18 cellular contexts compared by ENCODE assay signal in the genomic region with DNA sequence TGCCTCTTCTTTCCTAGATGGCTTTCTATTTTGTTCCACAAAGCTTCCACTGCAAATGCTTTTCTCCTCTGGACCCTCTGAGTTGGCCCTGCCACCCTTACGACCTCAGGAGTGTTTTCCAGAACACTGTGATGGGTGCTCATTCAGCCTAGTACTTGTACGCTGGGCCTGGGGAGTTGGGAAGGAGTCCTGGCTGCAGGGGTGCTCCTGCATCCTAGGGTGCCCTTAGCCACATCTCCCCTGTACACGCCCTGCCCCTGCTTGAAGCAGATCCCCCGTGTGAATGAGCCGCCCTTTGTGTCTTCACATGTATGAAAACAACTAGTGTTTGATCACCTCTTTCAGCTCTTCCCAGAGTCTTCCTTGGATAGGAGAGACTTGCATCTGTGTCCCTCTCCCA.
DNase-seq lines count a peak whose midpoint lies in the region; ATAC-seq and TF ChIP-seq lines count a peak whose summit lies in the region.
"Had no signal": no experiment of that assay in that cellular context is flagged by ENCODE, and none has a peak within 500 bp of the region (broad histone marks: within the 10 kb centered on the region; RNA-seq: fewer than 3 reads in every experiment).

No MANE protein-coding gene starts in this region.

- H3K4me1 Mint-ChIP-seq in activated CD4-positive, alpha-beta T cell treated with anti-CD3 and anti-CD28 coated beads for 36 hours: no peaks in the 10 kb centered on the region
- H3K4me1 Mint-ChIP-seq in activated naive CD8-positive, alpha-beta T cell treated with anti-CD3 and anti-CD28 coated beads for 36 hours: peaks cover 8% of the 10 kb centered on the region
- peaks cover 10% of the 10 kb centered on the region for H3K4me1 Mint-ChIP-seq in activated naive CD8-positive, alpha-beta T cell treated with anti-CD3 and anti-CD28 coated beads, Interleukin-2, amount 50 U/mL, for 24 hours
- H3K4me1 Mint-ChIP-seq in central memory CD8-positive, alpha-beta T cell: peaks cover 6% of the 10 kb centered on the region
- H3K4me1 Mint-ChIP-seq in osteocyte (ENCODE audit: unreplicated experiment): no peaks in the 10 kb centered on the region

- peak overlapping the region; percentile 13 for H3K27ac Mint-ChIP-seq in activated CD4-positive, alpha-beta T cell treated with anti-CD3 and anti-CD28 coated beads for 36 hours
- H3K27ac Mint-ChIP-seq in activated naive CD8-positive, alpha-beta T cell treated with anti-CD3 and anti-CD28 coated beads for 36 hours: peak overlapping the region; percentile 62
- no peak overlapping the region for H3K27ac Mint-ChIP-seq in activated naive CD8-positive, alpha-beta T cell treated with anti-CD3 and anti-CD28 coated beads, Interleukin-2, amount 50 U/mL, for 24 hours
- peak overlapping the region; percentile 60 for H3K27ac Mint-ChIP-seq in central memory CD8-positive, alpha-beta T cell (ENCODE audit: low read depth)
- no peak overlapping the region for H3K27ac Mint-ChIP-seq in osteocyte (ENCODE audit: unreplicated experiment)
- H3K27ac Mint-ChIP-seq: CD4-positive, alpha-beta T cell; HFFc6 had no signal

- no peak overlapping the region for H3K4me3 Mint-ChIP-seq in activated CD4-positive, alpha-beta T cell treated with anti-CD3 and anti-CD28 coated beads for 36 hours
- H3K4me3 Mint-ChIP-seq in activated naive CD8-positive, alpha-beta T cell treated with anti-CD3 and anti-CD28 coated beads for 36 hours: no peak overlapping the region
- no peak overlapping the region for H3K4me3 Mint-ChIP-seq in activated naive CD8-positive, alpha-beta T cell treated with anti-CD3 and anti-CD28 coated beads, Interleukin-2, amount 50 U/mL, for 24 hours
- no peak overlapping the region for H3K4me3 Mint-ChIP-seq in central memory CD8-positive, alpha-beta T cell
- no peak overlapping the region for H3K4me3 Mint-ChIP-seq in osteocyte (ENCODE audit: unreplicated experiment)
- H3K4me3 Mint-ChIP-seq: CD4-positive, alpha-beta T cell; HFFc6 had no signal

- CTCF ChIA-PET in activated CD4-positive, alpha-beta T cell treated with anti-CD3 and anti-CD28 coated beads for 36 hours (lab: Charles Lee): interaction anchor here (0.6 kb wide), 1 partner anchor 14 kb away, joined by 3 read pairs; no protein-coding TSS in a partner anchor

- TF ChIP-seq CTCF in osteocyte (IDR thresholded peaks at IDR 0.05): no peak

- peaks cover 27% of the 10 kb centered on the region for H3K36me3 Mint-ChIP-seq in activated CD4-positive, alpha-beta T cell treated with anti-CD3 and anti-CD28 coated beads for 36 hours (ENCODE audit: low read depth)
- H3K36me3 Mint-ChIP-seq in activated naive CD8-positive, alpha-beta T cell treated with anti-CD3 and anti-CD28 coated beads for 36 hours: peaks cover 3% of the 10 kb centered on the region
- H3K36me3 Mint-ChIP-seq in activated naive CD8-positive, alpha-beta T cell treated with anti-CD3 and anti-CD28 coated beads, Interleukin-2, amount 50 U/mL, for 24 hours (ENCODE audit: low read depth): peaks cover 16% of the 10 kb centered on the region
- peaks cover 26% of the 10 kb centered on the region for H3K36me3 Mint-ChIP-seq in central memory CD8-positive, alpha-beta T cell (ENCODE audit: insufficient read depth)
- H3K36me3 Mint-ChIP-seq in osteocyte (ENCODE audit: unreplicated experiment): peaks cover 7% of the 10 kb centered on the region

- POLR2A ChIA-PET in activated CD4-positive, alpha-beta T cell treated with anti-CD3 and anti-CD28 coated beads for 36 hours (lab: Charles Lee): no interaction called here

- intact Hi-C loops in activated CD4-positive, alpha-beta T cell treated with anti-CD3 and anti-CD28 coated beads for 36 hours (cut with DNase I, micrococcal nuclease): no loop called here

- no peaks in the 10 kb centered on the region for H3K9me3 Mint-ChIP-seq in activated CD4-positive, alpha-beta T cell treated with anti-CD3 and anti-CD28 coated beads for 36 hours (ENCODE audit: low read depth)
- no peaks in the 10 kb centered on the region for H3K9me3 Mint-ChIP-seq in activated naive CD8-positive, alpha-beta T cell treated with anti-CD3 and anti-CD28 coated beads for 36 hours
- no peaks in the 10 kb centered on the region for H3K9me3 Mint-ChIP-seq in activated naive CD8-positive, alpha-beta T cell treated with anti-CD3 and anti-CD28 coated beads, Interleukin-2, amount 50 U/mL, for 24 hours
- H3K9me3 Mint-ChIP-seq in central memory CD8-positive, alpha-beta T cell: no peaks in the 10 kb centered on the region
- H3K9me3 Mint-ChIP-seq in osteocyte (ENCODE audit: unreplicated experiment): no peaks in the 10 kb centered on the region
- H3K9me3 Mint-ChIP-seq: CD4-positive, alpha-beta T cell; HFFc6 had no signal

- no peaks in the 10 kb centered on the region for H3K27me3 Mint-ChIP-seq in activated CD4-positive, alpha-beta T cell treated with anti-CD3 and anti-CD28 coated beads for 36 hours
- H3K27me3 Mint-ChIP-seq in activated naive CD8-positive, alpha-beta T cell treated with anti-CD3 and anti-CD28 coated beads for 36 hours: no peaks in the 10 kb centered on the region
- H3K27me3 Mint-ChIP-seq in activated naive CD8-positive, alpha-beta T cell treated with anti-CD3 and anti-CD28 coated beads, Interleukin-2, amount 50 U/mL, for 24 hours: no peaks in the 10 kb centered on the region
- H3K27me3 Mint-ChIP-seq in central memory CD8-positive, alpha-beta T cell: no peaks in the 10 kb centered on the region
- H3K27me3 Mint-ChIP-seq in osteocyte (ENCODE audit: unreplicated experiment): no peaks in the 10 kb centered on the region
- H3K27me3 Mint-ChIP-seq: CD4-positive, alpha-beta T cell had no signal

- DNase-seq in activated CD4-positive, alpha-beta T cell treated with anti-CD3 and anti-CD28 coated beads for 36 hours: no peak
- DNase-seq in activated CD4-positive, alpha-beta T cell treated with anti-CD3 and anti-CD28 coated beads for 1 hour: no peak
- no peak for DNase-seq in activated naive CD8-positive, alpha-beta T cell treated with anti-CD3 and anti-CD28 coated beads for 36 hours
- DNase-seq in activated naive CD8-positive, alpha-beta T cell treated with anti-CD3 and anti-CD28 coated beads, Interleukin-2, amount 50 U/mL, for 24 hours: no peak
- DNase-seq in central memory CD8-positive, alpha-beta T cell (ENCODE audit: low spot score in 2 of 2): no peak
- peak; percentile 78 for DNase-seq in osteocyte (ENCODE audit: extremely low spot score, unreplicated experiment)
- DNase-seq in UCSD-AML1 (lab: John Stamatoyannopoulos, UW; ENCODE audit: unreplicated experiment): no peak
- DNase-seq in NOMO-1 treated with dmso at 0.1 percent for 144 hours (lab: John Stamatoyannopoulos, UW; ENCODE audit: unreplicated experiment): no peak
- DNase-seq: AML-193; Calu3; CD4-positive, alpha-beta T cell; DMS79 treated with DMSO at 0.1 percent for 48 hours; GF-D8; GOT3; H7; HFFc6 had no signal

- no peak for ATAC-seq in activated CD4-positive, alpha-beta T cell treated with anti-CD3 and anti-CD28 coated beads for 36 hours
- ATAC-seq in activated naive CD8-positive, alpha-beta T cell treated with anti-CD3 and anti-CD28 coated beads, Interleukin-2, amount 50 U/mL, for 24 hours: no peak
- ATAC-seq in central memory CD8-positive, alpha-beta T cell (replicated peaks; ENCODE audit: extremely low read depth, poor library complexity, severe bottlenecking): no peak
- ATAC-seq: A549, HCT116 had no signal

Comparison
In these comparisons a context has a peak if more than half of its experiments do, and no peak if none do; other contexts are left out.
1. H3K27ac Mint-ChIP-seq: peak in activated CD4-positive, alpha-beta T cell treated with anti-CD3 and anti-CD28 coated beads for 36 hours (single experiment), activated naive CD8-positive, alpha-beta T cell treated with anti-CD3 and anti-CD28 coated beads for 36 hours (single experiment) and central memory CD8-positive, alpha-beta T cell (single experiment); none in activated naive CD8-positive, alpha-beta T cell treated with anti-CD3 and anti-CD28 coated beads, Interleukin-2, amount 50 U/mL, for 24 hours (single experiment) and osteocyte (single experiment).